Comparison of ENCODE assay signal across 9 cellular contexts in the genomic region with DNA sequence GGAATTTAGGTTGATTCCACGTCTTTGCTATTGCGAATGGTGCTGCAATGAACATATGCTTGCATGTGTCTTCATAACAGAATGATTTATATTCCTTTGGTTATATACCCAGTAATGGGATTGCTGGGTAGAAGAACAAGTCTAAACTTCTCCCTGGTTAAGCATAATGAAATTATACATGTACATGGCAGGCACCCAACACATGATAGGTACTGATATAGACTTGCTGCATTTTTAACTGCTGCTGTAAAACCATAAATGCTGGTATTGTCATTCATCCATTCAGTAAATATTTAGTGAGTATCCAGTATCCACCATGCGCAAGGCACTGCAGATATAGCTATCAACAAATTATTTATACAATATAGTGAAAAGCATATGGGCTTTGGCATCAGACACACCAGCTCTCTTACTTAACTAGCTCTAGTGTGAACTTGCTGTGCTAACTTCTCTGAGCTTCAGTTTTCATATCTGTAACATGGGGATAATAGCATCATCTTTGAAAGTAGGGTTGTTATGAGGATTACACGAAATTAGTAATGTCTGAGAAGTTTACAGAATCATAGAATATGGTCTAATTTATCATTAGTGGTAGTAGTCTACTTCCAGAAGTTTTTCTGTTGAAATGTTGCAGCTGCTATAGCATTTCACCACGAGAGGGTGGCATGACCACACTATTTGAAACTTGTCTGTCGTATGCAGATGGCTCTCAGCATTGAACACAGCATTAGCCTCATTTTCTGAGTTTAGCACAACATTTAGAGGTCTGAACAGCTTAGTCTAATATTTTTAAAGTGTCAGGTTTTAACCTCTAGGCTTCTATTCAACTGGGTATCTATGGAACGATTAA. TPM values are rescaled to one million over a fixed set of nuclear protein-coding genes. Genes with fewer than 3 reads are reported as not detected.
DNase-seq lines count a peak whose midpoint lies in the region; ATAC-seq and TF ChIP-seq lines count a peak whose summit lies in the region.
"Had no signal": no experiment of that assay in that cellular context is flagged by ENCODE, and none has a peak within 500 bp of the region (broad histone marks: within the 10 kb centered on the region; RNA-seq: fewer than 3 reads in every experiment).

No MANE protein-coding gene starts in this region.

- H3K9me3 Mint-ChIP-seq in activated T-helper 17 cell treated with anti-CD3 and anti-CD28 coated beads, Interleukin-2, amount 50 U/mL, for 72 hours, result no peaks in the 10 kb centered on the region
- H3K9me3 Mint-ChIP-seq: activated B cell treated with CpG ODN at 0.5 μM for 24 hours had no signal

- H3K27me3 Mint-ChIP-seq in activated T-helper 17 cell treated with anti-CD3 and anti-CD28 coated beads, Interleukin-2, amount 50 U/mL, for 72 hours, result peaks cover 18% of the 10 kb centered on the region

- no peaks in the 10 kb centered on the region for H3K36me3 Mint-ChIP-seq in activated T-helper 17 cell treated with anti-CD3 and anti-CD28 coated beads, Interleukin-2, amount 50 U/mL, for 72 hours (ENCODE audit: low read depth)

- ATAC-seq in GM19455 (IDR thresholded peaks at IDR 0.05; ENCODE audit: unreplicated experiment) (peak; percentile 75), HG03521 (IDR thresholded peaks at IDR 0.05; ENCODE audit: unreplicated experiment) (peak; percentile 59)
- ATAC-seq in activated T-helper 17 cell treated with anti-CD3 and anti-CD28 coated beads, Interleukin-2, amount 50 U/mL, for 72 hours (replicated peaks), result no peak

- H3K4me1 Mint-ChIP-seq in activated T-helper 17 cell treated with anti-CD3 and anti-CD28 coated beads, Interleukin-2, amount 50 U/mL, for 72 hours, result no peaks in the 10 kb centered on the region
- H3K4me1 Mint-ChIP-seq: activated B cell treated with CpG ODN at 0.5 μM for 24 hours had no signal

- peaks cover 33% of the 10 kb centered on the region for H3K27me3 ChIP-seq in left ventricle myocardium inferior (ENCODE audit: low read depth)
- no peaks in the 10 kb centered on the region for H3K27me3 ChIP-seq in testis

- TF ChIP-seq CTCF in left ventricle myocardium inferior (IDR thresholded peaks at IDR 0.05; ENCODE audit: borderline replicate concordance) (peak; percentile 66), testis (IDR thresholded peaks at IDR 0.05) (peak in 2 of 3 experiments; percentile 44 to 51)

- no peaks in the 10 kb centered on the region for H3K9me3 ChIP-seq in left ventricle myocardium inferior (replicated peaks)
- no peaks in the 10 kb centered on the region for H3K9me3 ChIP-seq in testis

- no peaks in the 10 kb centered on the region for H3K36me3 ChIP-seq in left ventricle myocardium inferior
- no peaks in the 10 kb centered on the region for H3K36me3 ChIP-seq in testis (ENCODE audit: low read depth, missing control alignments)

- H3K4me1 ChIP-seq in left ventricle myocardium inferior (no peaks in the 10 kb centered on the region), testis (no peaks in the 10 kb centered on the region)

- intact Hi-C loops in left ventricle myocardium inferior (cut with micrococcal nuclease), result no loop called here
- intact Hi-C loops in testis (cut with DNase I; ENCODE audit: low total_unique reads), result no loop called here

- H3K4me3 ChIP-seq in left ventricle myocardium inferior, result no peak overlapping the region
- no peak overlapping the region for H3K4me3 ChIP-seq in testis

- WGBS in testis, 2 donors, result 49 to 65% methylated on average over 7 of the region's 7 CpGs

- H3K27ac ChIP-seq in left ventricle myocardium inferior (replicated peaks), result no peak overlapping the region
- no peak overlapping the region for H3K27ac ChIP-seq in testis

- TF ChIP-seq POLR2A in testis (IDR thresholded peaks at IDR 0.05), result no peak

- no peak overlapping the region for H3K27ac Mint-ChIP-seq in activated T-helper 17 cell treated with anti-CD3 and anti-CD28 coated beads, Interleukin-2, amount 50 U/mL, for 72 hours
- H3K27ac Mint-ChIP-seq: activated B cell treated with CpG ODN at 0.5 μM for 24 hours had no signal

- H3K4me3 Mint-ChIP-seq in activated T-helper 17 cell treated with anti-CD3 and anti-CD28 coated beads, Interleukin-2, amount 50 U/mL, for 72 hours, result no peak overlapping the region
- H3K4me3 Mint-ChIP-seq: activated B cell treated with CpG ODN at 0.5 μM for 24 hours had no signal

- peak; percentile 19 for DNase-seq in DMS153 (lab: John Stamatoyannopoulos, UW)
- DNase-seq in DMS153 treated with DMSO at 0.1 percent for 48 hours (lab: John Stamatoyannopoulos, UW; ENCODE audit: unreplicated experiment), result no peak
- DNase-seq in SW480 (ENCODE audit: low spot score), result peak; percentile 39
- no peak for DNase-seq in left ventricle myocardium inferior
- DNase-seq in testis, result peak; percentile 45
- DNase-seq: activated B cell treated with CpG ODN at 0.5 μM for 24 hours had no signal

RNA-seq across cellular contexts. Expression of a gene that starts 32.0 kb away (rescaled TPM):
- total RNA-seq in left ventricle myocardium inferior (54.4 TPM), testis (10 to 100 TPM; 40.0 to 40.7 TPM)
- 30.2 TPM for polyA plus RNA-seq in testis (ENCODE audit: insufficient read depth, low read depth, low replicate concordance)
- total RNA-seq in activated T-helper 17 cell treated with anti-CD3 and anti-CD28 coated beads, Interleukin-2, amount 50 U/mL, for 72 hours, result 10 to 100 TPM; 58.7 to 69.8 TPM

Comparison
In these comparisons a context has a peak if more than half of its experiments do, and no peak if none do; other contexts are left out.
1. DNase-seq: peak in DMS153 (single experiment), SW480 (single experiment) and testis (single experiment); none in DMS153 treated with DMSO at 0.1 percent for 48 hours (single experiment) and left ventricle myocardium inferior (single experiment).